16 cellular contexts compared by ENCODE assay signal in the genomic region with DNA sequence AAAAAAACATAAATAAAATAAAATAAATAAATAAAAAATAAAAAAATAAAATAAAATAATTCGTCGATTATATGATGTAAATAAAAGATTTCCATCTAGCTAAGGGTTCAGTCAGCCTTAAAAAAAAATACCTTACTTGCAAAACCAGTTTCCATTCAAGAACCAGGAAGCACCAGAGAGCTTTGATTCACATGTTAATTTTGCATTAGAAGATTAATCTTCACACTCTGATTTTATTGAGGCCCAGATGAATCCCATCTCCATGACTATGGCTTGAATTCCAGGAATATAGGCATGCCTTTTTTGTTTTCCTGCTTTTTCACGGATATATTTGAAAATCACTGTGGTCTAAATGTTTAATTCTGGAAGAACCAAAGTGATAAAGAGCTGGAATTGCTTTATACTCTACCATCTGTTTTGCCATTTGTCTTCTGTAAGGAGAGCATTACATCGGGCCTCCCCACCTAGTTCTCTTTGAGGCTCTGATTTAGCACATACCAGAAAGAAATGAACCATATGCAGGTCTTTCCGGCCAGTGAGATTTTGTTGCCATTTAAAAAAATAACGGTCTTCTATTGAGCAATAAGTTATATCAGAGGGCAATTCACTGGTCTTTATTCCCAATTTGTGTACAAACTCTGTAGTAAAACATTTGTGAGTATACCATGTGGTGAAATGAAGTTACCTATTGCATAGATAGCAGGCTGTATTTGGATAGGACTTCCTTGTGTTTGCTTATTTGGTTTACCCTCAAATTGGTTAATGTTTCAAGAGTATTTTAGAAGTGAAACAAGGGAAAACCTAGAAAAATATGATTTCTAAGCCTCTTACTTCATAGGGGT.
"Had no signal": no experiment of that assay in that cellular context is flagged by ENCODE, and none has a peak within 500 bp of the region (broad histone marks: within the 10 kb centered on the region; RNA-seq: fewer than 3 reads in every experiment).

No MANE protein-coding gene starts in this region.

- FAIRE-seq: keratinocyte, pancreas, TTC549 had no signal

- H3K27me3 Mint-ChIP-seq: brain; central memory CD8-positive, alpha-beta T cell; dendritic cell treated with granulocyte-macrophage colony-stimulating factor and Interleukin-4, amounts not matched to agents 40 ng/mL and 50 ng/mL, for 4 days; effector memory CD8-positive, alpha-beta T cell; T-helper 17 cell had no signal

- H3K36me3 ChIP-seq: pancreas had no signal

- H3K27ac Mint-ChIP-seq: activated T-helper 2 cell treated with anti-CD3 and anti-CD28 coated beads, Interferon-gamma antibody, Interleukin-2, Interleukin-4, amounts not matched to agents 10 μg/mL and 5 μg/mL and 100 μg/mL, durations not matched to agents 14 hours and 24 hours and 36 hours; dendritic cell treated with granulocyte-macrophage colony-stimulating factor and Interleukin-4, amounts not matched to agents 40 ng/mL and 50 ng/mL, for 4 days; effector memory CD8-positive, alpha-beta T cell; T-helper 17 cell had no signal

- H3K4me3 ChIP-seq: pancreas had no signal

- H3K9me3 Mint-ChIP-seq: activated T-helper 2 cell treated with anti-CD3 and anti-CD28 coated beads, Interferon-gamma antibody, Interleukin-2, Interleukin-4, amounts not matched to agents 10 μg/mL and 5 μg/mL and 100 μg/mL, durations not matched to agents 14 hours and 24 hours and 36 hours; central memory CD8-positive, alpha-beta T cell; effector memory CD8-positive, alpha-beta T cell had no signal

- H3K27me3 ChIP-seq: pancreas had no signal

- H3K4me1 ChIP-seq: pancreas had no signal

- H3K4me1 Mint-ChIP-seq: central memory CD8-positive, alpha-beta T cell had no signal

- H3K9me3 ChIP-seq: pancreas had no signal

- H3K4me3 Mint-ChIP-seq: brain; central memory CD8-positive, alpha-beta T cell; dendritic cell treated with granulocyte-macrophage colony-stimulating factor and Interleukin-4, amounts not matched to agents 40 ng/mL and 50 ng/mL, for 4 days; effector memory CD8-positive, alpha-beta T cell; T-helper 17 cell had no signal

- DNase-seq: activated CD4-positive, alpha-beta T cell treated with anti-CD3 and anti-CD28 coated beads, Interleukin-2, amount 50 U/mL, for 1 hour; activated naive CD4-positive, alpha-beta T cell treated with anti-CD3 and anti-CD28 coated beads, Interleukin-2, amount 50 U/mL, for 16 hours; amygdala; effector memory CD8-positive, alpha-beta T cell; erythroblast; left ventricle myocardium superior; pancreas; stimulated activated CD4-positive, alpha-beta T cell treated with anti-CD3 and anti-CD28 coated beads, Interleukin-2, amount 100 ng/mL, for 48 hours; stimulated activated naive CD4-positive, alpha-beta T cell treated with Interleukin-2 at 50 U/mL for 16 hours; T-helper 17 cell had no signal

- H3K27ac ChIP-seq: pancreas had no signal

- ATAC-seq: effector memory CD8-positive, alpha-beta T cell; left ventricle myocardium superior; pancreas; T-helper 17 cell had no signal
